In the genomic region with DNA sequence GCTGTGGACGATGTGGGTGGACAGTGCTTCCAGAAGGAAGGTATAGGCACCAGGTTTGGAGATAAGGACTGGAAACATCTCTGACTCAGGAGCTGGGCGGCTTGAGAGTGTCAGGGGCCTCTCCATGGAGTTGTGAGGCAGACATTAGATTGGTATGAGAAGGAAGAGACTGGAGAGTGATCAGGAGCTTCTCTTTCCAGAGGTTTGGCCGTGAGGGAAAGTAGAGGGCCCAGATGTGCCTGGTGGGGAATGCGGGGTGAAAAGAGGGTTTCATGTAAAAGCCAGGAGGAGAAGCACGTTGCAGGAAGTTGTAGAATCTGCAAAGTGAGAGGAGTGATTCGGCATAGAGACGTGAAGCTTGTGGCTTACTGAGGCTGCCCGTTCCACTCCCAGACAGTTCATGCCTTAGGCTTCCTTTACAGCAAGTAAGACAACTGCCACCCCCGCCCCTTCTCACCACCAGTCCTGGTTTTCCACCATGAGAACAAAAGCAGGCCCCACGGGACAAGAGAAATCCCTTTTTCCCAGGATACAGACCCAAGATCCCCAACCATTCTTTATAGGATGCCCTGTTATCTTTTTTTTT, we compare ENCODE assay signal across 13 cellular contexts.
A peak's percentile ranks its signal among the peaks of the same experiment; 100 is the strongest.
DNase-seq lines count a peak whose midpoint lies in the region; ATAC-seq and TF ChIP-seq lines count a peak whose summit lies in the region.
"Had no signal": no experiment of that assay in that cellular context is flagged by ENCODE, and none has a peak within 500 bp of the region (broad histone marks: within the 10 kb centered on the region; RNA-seq: fewer than 3 reads in every experiment).

No MANE protein-coding gene starts in this region.

- H3K36me3 ChIP-seq in DND-41 (ENCODE audit: insufficient read depth, low read length) (no peaks in the 10 kb centered on the region), RWPE2 (ENCODE audit: low read depth) (no peaks in the 10 kb centered on the region), mesendoderm (ENCODE audit: control insufficient read depth, insufficient read depth, low read length) (no peaks in the 10 kb centered on the region), smooth muscle cell (ENCODE audit: low read depth) (no peaks in the 10 kb centered on the region), gastroesophageal sphincter (no peaks in the 10 kb centered on the region)
- no peaks in the 10 kb centered on the region for H3K36me3 ChIP-seq in effector memory CD4-positive, alpha-beta T cell (ENCODE audit: control insufficient read depth, insufficient read depth, low read length)
- H3K36me3 ChIP-seq: BLaER1 treated with 17β-estradiol and CSF1 and Interleukin-3, amounts not matched to agents 10 nM and 100 nM had no signal

- H3K4ac ChIP-seq in mesendoderm (ENCODE audit: low read depth, low read length), result no peak overlapping the region

- DNase-seq in DND-41 (peak; percentile 48), RWPE2 (ENCODE audit: low spot score) (no peak), mesendoderm (peak; percentile 5), smooth muscle cell (lab: John Stamatoyannopoulos, UW; ENCODE audit: unreplicated experiment) (no peak)
- no peak for DNase-seq in effector memory CD4-positive, alpha-beta T cell
- DNase-seq: ACHN; CD4-positive, CD25-positive, alpha-beta regulatory T cell; HCEC 1CT; HFFc6 had no signal

- H2AFZ ChIP-seq in DND-41 (ENCODE audit: low read depth, low read length) (no peak overlapping the region), smooth muscle cell (ENCODE audit: low read depth) (peak overlapping the region; percentile 72)

- no peaks in the 10 kb centered on the region for H3F3A ChIP-seq in smooth muscle cell (ENCODE audit: low read depth)

- H2AK5ac ChIP-seq in mesendoderm (ENCODE audit: low read length), result no peak overlapping the region

- H3K27ac ChIP-seq in DND-41 (ENCODE audit: low read length) (peak overlapping the region; percentile 46), RWPE2 (ENCODE audit: poor library complexity, severe bottlenecking) (no peak overlapping the region), mesendoderm (ENCODE audit: low read depth, low read length) (no peak overlapping the region), smooth muscle cell (ENCODE audit: low read depth) (peak overlapping the region; percentile 12), gastroesophageal sphincter (no peak overlapping the region)
- H3K27ac ChIP-seq in effector memory CD4-positive, alpha-beta T cell (ENCODE audit: insufficient read depth, low read length, poor library complexity, severe bottlenecking), result no peak overlapping the region
- H3K27ac ChIP-seq: BLaER1 treated with 17β-estradiol and CSF1 and Interleukin-3, amounts not matched to agents 10 nM and 100 nM had no signal

- no peak for TF ChIP-seq POLR2A in gastroesophageal sphincter (IDR thresholded peaks at IDR 0.05)

- no peak overlapping the region for H3K9ac ChIP-seq in DND-41 (ENCODE audit: low read depth, low read length)
- H3K9ac ChIP-seq in mesendoderm (ENCODE audit: low read length), result no peak overlapping the region
- H3K9ac ChIP-seq in smooth muscle cell (ENCODE audit: low read depth), result no peak overlapping the region
- H3K9ac ChIP-seq: BLaER1 treated with 17β-estradiol and CSF1 and Interleukin-3, amounts not matched to agents 10 nM and 100 nM had no signal

- ATAC-seq in DND-41 (ENCODE audit: insufficient read depth, low read depth) (peak; percentile 76), RWPE2 (ENCODE audit: low read depth) (peak; percentile 44; the same call in 2 of the 3 replicates), gastroesophageal sphincter (no peak), HG02798 (IDR thresholded peaks at IDR 0.05; ENCODE audit: poor library complexity, unreplicated experiment) (no peak)
- ATAC-seq: GM12878 had no signal

- no CpG with 5 or more reads among the region's 10 CpGs for WGBS in mesendoderm (ENCODE audit: extremely low coverage, insufficient coverage, low lambda C conversion rate)
- 44% methylated on average over 10 of the region's 10 CpGs for WGBS in smooth muscle cell (ENCODE audit: low lambda C conversion rate)
- 79% methylated on average over 9 of the region's 10 CpGs; no CpG with 5 or more reads in 1 of the 2 donors for WGBS in gastroesophageal sphincter (ENCODE audit: low coverage in 1 of 2), 2 donors

- H2BK15ac ChIP-seq in mesendoderm (replicated peaks; ENCODE audit: low read depth), result no peak overlapping the region

- H3K79me1 ChIP-seq in mesendoderm (ENCODE audit: low read length), result no peaks in the 10 kb centered on the region

- H3K4me1 ChIP-seq in DND-41 (ENCODE audit: insufficient read depth, low read length), result peaks cover 16% of the 10 kb centered on the region
- H3K4me1 ChIP-seq in RWPE2 (ENCODE audit: insufficient read depth, poor library complexity, severe bottlenecking), result no peaks in the 10 kb centered on the region
- H3K4me1 ChIP-seq in mesendoderm (ENCODE audit: control insufficient read depth, low read depth, low read length), result no peaks in the 10 kb centered on the region
- no peaks in the 10 kb centered on the region for H3K4me1 ChIP-seq in smooth muscle cell (ENCODE audit: low read depth)
- no peaks in the 10 kb centered on the region for H3K4me1 ChIP-seq in gastroesophageal sphincter
- no peaks in the 10 kb centered on the region for H3K4me1 ChIP-seq in effector memory CD4-positive, alpha-beta T cell (ENCODE audit: control insufficient read depth, insufficient read depth, low read length, poor library complexity, severe bottlenecking)

- no peak overlapping the region for H4K5ac ChIP-seq in mesendoderm (ENCODE audit: low read length)

- H3K27me3 ChIP-seq in DND-41 (ENCODE audit: insufficient read depth, low read length, poor library complexity) (no peaks in the 10 kb centered on the region), RWPE2 (ENCODE audit: insufficient read depth, poor library complexity, severe bottlenecking) (no peaks in the 10 kb centered on the region), mesendoderm (ENCODE audit: insufficient read depth, low read length, poor library complexity) (no peaks in the 10 kb centered on the region), smooth muscle cell (ENCODE audit: low read depth) (peaks cover 9% of the 10 kb centered on the region), gastroesophageal sphincter (no peaks in the 10 kb centered on the region)
- no peaks in the 10 kb centered on the region for H3K27me3 ChIP-seq in effector memory CD4-positive, alpha-beta T cell (replicated peaks; ENCODE audit: control insufficient read depth, insufficient read depth, low read length, poor library complexity, severe bottlenecking)
- H3K27me3 ChIP-seq: BLaER1 treated with 17β-estradiol and CSF1 and Interleukin-3, amounts not matched to agents 10 nM and 100 nM had no signal

- H4K20me1 ChIP-seq in DND-41 (ENCODE audit: insufficient read depth, low read length) (no peaks in the 10 kb centered on the region), smooth muscle cell (ENCODE audit: low read depth) (no peaks in the 10 kb centered on the region)
- H4K20me1 ChIP-seq: BLaER1 treated with 17β-estradiol and CSF1 and Interleukin-3, amounts not matched to agents 10 nM and 100 nM had no signal

- TF ChIP-seq CTCF in DND-41 (IDR thresholded peaks at IDR 0.05; ENCODE audit: borderline replicate concordance, extremely low read depth, low read length, poor library complexity, severe bottlenecking) (no peak), RWPE2 (IDR thresholded peaks at IDR 0.05; ENCODE audit: poor library complexity, severe bottlenecking) (no peak), smooth muscle cell (IDR thresholded peaks at IDR 0.05; ENCODE audit: borderline replicate concordance, insufficient read depth, poor library complexity, severe bottlenecking) (no peak), gastroesophageal sphincter (IDR thresholded peaks at IDR 0.05) (no peak)

- no peak overlapping the region for H3K56ac ChIP-seq in mesendoderm (ENCODE audit: low read length)

- no peak overlapping the region for H3K23ac ChIP-seq in mesendoderm (ENCODE audit: low read length)

- no peak overlapping the region for H3K18ac ChIP-seq in mesendoderm (ENCODE audit: low read length)

- H2BK120ac ChIP-seq in mesendoderm (ENCODE audit: low read depth, low read length), result no peak overlapping the region

- no peak overlapping the region for H4K8ac ChIP-seq in mesendoderm (ENCODE audit: low read depth, low read length)

- H3K4me2 ChIP-seq in DND-41 (ENCODE audit: insufficient read depth, low read length) (no peak overlapping the region), mesendoderm (ENCODE audit: low read length) (no peak overlapping the region), smooth muscle cell (peak overlapping the region; percentile 61)

- no peaks in the 10 kb centered on the region for H3K9me3 ChIP-seq in DND-41 (ENCODE audit: insufficient read depth, low read length, severe bottlenecking)
- H3K9me3 ChIP-seq in RWPE2 (ENCODE audit: severe bottlenecking), result no peaks in the 10 kb centered on the region
- no peaks in the 10 kb centered on the region for H3K9me3 ChIP-seq in smooth muscle cell (replicated peaks; ENCODE audit: low read depth)
- H3K9me3 ChIP-seq in gastroesophageal sphincter, result no peaks in the 10 kb centered on the region
- no peaks in the 10 kb centered on the region for H3K9me3 ChIP-seq in effector memory CD4-positive, alpha-beta T cell (ENCODE audit: control insufficient read depth, low read length)
- H3K9me3 ChIP-seq: BLaER1 treated with 17β-estradiol and CSF1 and Interleukin-3, amounts not matched to agents 10 nM and 100 nM had no signal

- no peak for TF ChIP-seq EP300 in gastroesophageal sphincter (IDR thresholded peaks at IDR 0.05)

- H3K79me2 ChIP-seq in DND-41 (ENCODE audit: insufficient read depth, low read length) (no peaks in the 10 kb centered on the region), mesendoderm (ENCODE audit: control insufficient read depth, insufficient read depth, low read length) (no peaks in the 10 kb centered on the region), smooth muscle cell (ENCODE audit: low read depth) (no peaks in the 10 kb centered on the region)

- no peak overlapping the region for H3K4me3 ChIP-seq in DND-41 (ENCODE audit: low read depth in 1 of 2, low read length in 2 of 2)
- H3K4me3 ChIP-seq in RWPE2 (ENCODE audit: severe bottlenecking), result no peak overlapping the region
- H3K4me3 ChIP-seq in mesendoderm (ENCODE audit: low read length), result no peak overlapping the region
- H3K4me3 ChIP-seq in smooth muscle cell, result no peak overlapping the region
- no peak overlapping the region for H3K4me3 ChIP-seq in gastroesophageal sphincter
- no peak overlapping the region for H3K4me3 ChIP-seq in effector memory CD4-positive, alpha-beta T cell (ENCODE audit: insufficient read depth, low read depth, low read length, poor library complexity, severe bottlenecking)
- H3K4me3 ChIP-seq: BLaER1 treated with 17β-estradiol and CSF1 and Interleukin-3, amounts not matched to agents 10 nM and 100 nM; GM12878 had no signal

- H2BK5ac ChIP-seq in mesendoderm (ENCODE audit: low read length), result no peak overlapping the region

Comparison
In these comparisons a context has a peak if more than half of its experiments do, and no peak if none do; other contexts are left out.
1. ATAC-seq: peak in DND-41 (single experiment) and RWPE2 (single experiment); none in gastroesophageal sphincter (single experiment) and HG02798 (single experiment).
2. DNase-seq: peak in DND-41 (single experiment) and mesendoderm (single experiment); none in RWPE2 (single experiment), smooth muscle cell (single experiment) and effector memory CD4-positive, alpha-beta T cell (0 of 3).
3. H3K27ac ChIP-seq: peak in DND-41 (single experiment) and smooth muscle cell (single experiment); none in RWPE2 (single experiment), mesendoderm (single experiment), gastroesophageal sphincter (0 of 4) and effector memory CD4-positive, alpha-beta T cell (single experiment).